ENCODE assay signal across 8 cellular contexts in genomic region chr14:35404246-35404495, GRCh38. TPM values are rescaled to one million over a fixed set of nuclear protein-coding genes. Genes with fewer than 3 reads are reported as not detected.
A peak's percentile ranks its signal among the peaks of the same experiment; 100 is the strongest.
DNase-seq lines count a peak whose midpoint lies in the region; ATAC-seq and TF ChIP-seq lines count a peak whose summit lies in the region.

No MANE protein-coding gene starts in this region.

- H3K36me3 Mint-ChIP-seq in activated naive CD8-positive, alpha-beta T cell treated with anti-CD3 and anti-CD28 coated beads, Interleukin-2, amount 10 ng/mL, durations not matched to agents 7 days and 5 days = peaks cover 32% of the 10 kb centered on the region

- H3K9me3 ChIP-seq in cardiac muscle cell (ENCODE audit: low read depth) (no peaks in the 10 kb centered on the region), liver (ENCODE audit: control insufficient read depth in 4 of 4, low read length in 3 of 4) (no peaks in the 10 kb centered on the region), upper lobe of left lung (peaks cover 0 to 5% (median 0%) of the 10 kb centered on the region in 4 donors)

- H3K4me3 Mint-ChIP-seq in activated naive CD8-positive, alpha-beta T cell treated with anti-CD3 and anti-CD28 coated beads, Interleukin-2, amount 10 ng/mL, durations not matched to agents 7 days and 5 days = peak overlapping the region; percentile 92

- H3K27me3 ChIP-seq in cardiac muscle cell = no peaks in the 10 kb centered on the region
- no peaks in the 10 kb centered on the region for H3K27me3 ChIP-seq in liver (ENCODE audit: control insufficient read depth in 4 of 4, insufficient read depth in 4 of 4, low read length in 3 of 4)
- H3K27me3 ChIP-seq in upper lobe of left lung = no peaks in the 10 kb centered on the region

- no peak for TF ChIP-seq RAD21 in liver (IDR thresholded peaks at IDR 0.05)

- TF ChIP-seq EP300 in upper lobe of left lung (IDR thresholded peaks at IDR 0.05) = no peak

- H3K4me1 Mint-ChIP-seq in activated naive CD8-positive, alpha-beta T cell treated with anti-CD3 and anti-CD28 coated beads, Interleukin-2, amount 10 ng/mL, durations not matched to agents 7 days and 5 days = peaks cover 49% of the 10 kb centered on the region

- peak overlapping the region; percentile 34 to 83 for H3K9ac ChIP-seq in liver (ENCODE audit: low read depth in 1 of 2, low read length in 2 of 2)

- H3K27ac ChIP-seq in cardiac muscle cell = peak overlapping the region; percentile 94
- H3K27ac ChIP-seq in liver (ENCODE audit: low read depth in 1 of 2, low read length in 2 of 2) = peak overlapping the region; percentile 97 to 98
- peak overlapping the region; percentile 100 for H3K27ac ChIP-seq in upper lobe of left lung

- H3K36me3 ChIP-seq in cardiac muscle cell = peaks cover 28% of the 10 kb centered on the region
- peaks cover 17 to 34% (median 24%) of the 10 kb centered on the region in 4 donors for H3K36me3 ChIP-seq in liver (ENCODE audit: control insufficient read depth in 4 of 4, insufficient read depth in 3 of 4, low read depth in 1 of 4, low read length in 3 of 4)
- H3K36me3 ChIP-seq in upper lobe of left lung = peaks cover 34 to 43% (median 37%) of the 10 kb centered on the region in 4 donors

- H3K9me3 Mint-ChIP-seq in activated naive CD8-positive, alpha-beta T cell treated with anti-CD3 and anti-CD28 coated beads, Interleukin-2, amount 10 ng/mL, durations not matched to agents 7 days and 5 days = no peaks in the 10 kb centered on the region

- H3K27me3 Mint-ChIP-seq in activated naive CD8-positive, alpha-beta T cell treated with anti-CD3 and anti-CD28 coated beads, Interleukin-2, amount 10 ng/mL, durations not matched to agents 7 days and 5 days = no peaks in the 10 kb centered on the region

- no peak for TF ChIP-seq CTCF in cardiac muscle cell (IDR thresholded peaks at IDR 0.05; ENCODE audit: low read depth, low read length)
- TF ChIP-seq CTCF in liver (IDR thresholded peaks at IDR 0.05; ENCODE audit: low read depth, low read length, missing input control) = no peak
- no peak for TF ChIP-seq CTCF in upper lobe of left lung (IDR thresholded peaks at IDR 0.05)

- intact Hi-C loops in cardiac septum (cut with DNase I) = loop anchor here (1.0 to 10.0 kb wide), 4 partner anchors 39 to 689 kb away; partner anchors contain the start of genes CFL2, PRORP and PSMA6

- peaks cover 34% of the 10 kb centered on the region for H3K4me1 ChIP-seq in cardiac muscle cell (ENCODE audit: low read depth)
- H3K4me1 ChIP-seq in liver (ENCODE audit: control insufficient read depth in 4 of 4, insufficient read depth in 4 of 4, low read length in 3 of 4) = peaks cover 1 to 45% (median 22%) of the 10 kb centered on the region in 4 donors
- H3K4me1 ChIP-seq in upper lobe of left lung = peaks cover 35 to 45% (median 39%) of the 10 kb centered on the region in 4 donors

- TF ChIP-seq POLR2A in upper lobe of left lung (IDR thresholded peaks at IDR 0.05) = no peak

- POLR2A ChIA-PET in activated naive CD8-positive, alpha-beta T cell treated with anti-CD3 and anti-CD28 coated beads, Interleukin-2, amount 10 ng/mL, durations not matched to agents 7 days and 5 days (lab: Charles Lee) = interaction anchor here (0.6 to 5.4 kb wide), 33 partner anchors 11 to 423 kb away, joined by 3 to 127 read pairs (median 6); partner anchors contain the start of genes FAM177A1, PPP2R3C, PRORP and PSMA6

- H3K27ac Mint-ChIP-seq in activated naive CD8-positive, alpha-beta T cell treated with anti-CD3 and anti-CD28 coated beads, Interleukin-2, amount 10 ng/mL, durations not matched to agents 7 days and 5 days = peak overlapping the region; percentile 96

- DNase-seq in cardiac muscle cell (ENCODE audit: low read depth in 1 of 2, low spot score in 1 of 2) (no peak), cardiac septum (ENCODE audit: low spot score) (no peak), upper lobe of left lung (no peak), GDM1 (lab: John Stamatoyannopoulos, UW) (no peak), islet precursor cell (no peak)
- DNase-seq in activated naive CD8-positive, alpha-beta T cell treated with anti-CD3 and anti-CD28 coated beads, Interleukin-2, amount 10 ng/mL, durations not matched to agents 7 days and 5 days = no peak

- H3K4me3 ChIP-seq in cardiac muscle cell (peak overlapping the region; percentile 79), liver (ENCODE audit: low read depth in 1 of 3, low read length in 3 of 3) (peak overlapping the region; percentile 51 to 96 (median 82)), upper lobe of left lung (peak overlapping the region; percentile 68 to 93 (median 72))

- 1% methylated on average over 33 of the region's 33 CpGs for WGBS in liver
- 0% methylated on average over 10 of the region's 33 CpGs; no CpG with 5 or more reads in 1 of the 2 donors for WGBS in upper lobe of left lung, 2 donors

- peak; percentile 52 for ATAC-seq in activated naive CD8-positive, alpha-beta T cell treated with anti-CD3 and anti-CD28 coated beads, Interleukin-2, amount 10 ng/mL, durations not matched to agents 7 days and 5 days (ENCODE audit: low read depth)
- ATAC-seq in upper lobe of left lung (ENCODE audit: low FRiP score in 2 of 2) (no peak), HG02571 (IDR thresholded peaks at IDR 0.05; ENCODE audit: unreplicated experiment) (no peak)

TF ChIP-seq in liver, 16 proteins besides CTCF, POLR2A, EP300 and RAD21:
- TF ChIP-seq MAX (IDR thresholded peaks at IDR 0.05) = no peak
- no peak for TF ChIP-seq JUND (IDR thresholded peaks at IDR 0.05)
- no peak for TF ChIP-seq ATF3 (IDR thresholded peaks at IDR 0.05)
- no peak for TF ChIP-seq FOXA2 (IDR thresholded peaks at IDR 0.05)
- no peak for TF ChIP-seq ZBTB33 (IDR thresholded peaks at IDR 0.05)
- TF ChIP-seq REST (IDR thresholded peaks at IDR 0.05) = no peak

RNA-seq across cellular contexts. Expression of gene NFKBIA, which starts 0.4 kb away (rescaled TPM):
- 99.6 and 148 TPM in 2 replicates for total RNA-seq in cardiac muscle cell
- 64.1 and 79.1 TPM in 2 replicates for polyA plus RNA-seq in cardiac muscle cell
- total RNA-seq in cardiac septum = 42.7 TPM
- total RNA-seq in activated naive CD8-positive, alpha-beta T cell treated with anti-CD3 and anti-CD28 coated beads, Interleukin-2, amount 10 ng/mL, durations not matched to agents 7 days and 5 days = 10 to 100 TPM; 85.5 to 88.1 TPM
- 100 to 1,000 TPM in 1 of 2 donors, 10 to 100 TPM in 1; 46.9 to 120 TPM for total RNA-seq in liver
- polyA plus RNA-seq in liver = 100 to 1,000 TPM in 1 of 2 donors, 10 to 100 TPM in 1; 52.9 to 204 TPM
- total RNA-seq in upper lobe of left lung = 100 to 1,000 TPM; 292 to 944 (median 610) TPM
